ENCODE assay signal across 18 cellular contexts in the genomic region with DNA sequence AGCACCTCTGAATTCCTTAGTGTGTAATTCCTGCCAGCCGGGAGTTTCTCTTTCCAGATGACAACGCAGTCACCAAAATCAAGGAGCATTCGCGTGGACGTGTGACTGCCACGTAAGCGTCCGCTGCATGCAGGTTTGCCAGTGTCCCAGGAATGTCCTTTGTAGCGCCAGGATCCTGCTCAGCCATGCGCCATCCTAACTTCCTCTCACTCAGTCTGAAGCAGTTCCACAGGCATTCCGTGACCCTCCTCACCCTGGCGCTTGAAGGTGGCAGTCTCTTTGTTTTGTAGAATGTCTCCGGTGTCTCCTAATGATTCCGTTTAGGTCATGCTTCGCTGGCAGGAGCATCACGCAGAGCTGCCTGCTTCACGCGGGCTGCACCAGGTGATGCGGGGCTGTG.
"Had no signal": no experiment of that assay in that cellular context is flagged by ENCODE, and none has a peak within 500 bp of the region (broad histone marks: within the 10 kb centered on the region; RNA-seq: fewer than 3 reads in every experiment).

No MANE protein-coding gene starts in this region.

- H3K36me3 ChIP-seq: left ventricle myocardium inferior, ovary, thyroid gland, uterus had no signal

- H3K9me3 ChIP-seq: left ventricle myocardium inferior, ovary, stomach, thyroid gland, uterus had no signal

- H3K27ac ChIP-seq: coronary artery, left ventricle myocardium inferior, ovary, skin epidermis, stomach, thyroid gland, uterus had no signal

- H3K4me3 ChIP-seq: coronary artery, left ventricle myocardium inferior, ovary, skin epidermis, stomach, thyroid gland, uterus had no signal

- DNase-seq: activated CD4-positive, alpha-beta T cell treated with anti-CD3 and anti-CD28 coated beads, Interleukin-2, amount 50 U/mL, for 4 hours; activated CD4-positive, CD25-positive, alpha-beta regulatory T cell treated with anti-CD3 and anti-CD28 coated beads, Interleukin-2, amount 50 U/mL, for 72 hours; activated CD8-positive, alpha-beta memory T cell treated with anti-CD3 and anti-CD28 coated beads, Interleukin-2, amount 10 ng/mL, durations not matched to agents 7 days and 5 days; activated gamma-delta T cell treated with Interleukin-2 at 50 U/mL for 16 hours; activated T-cell treated with anti-CD3 and anti-CD28 coated beads, Interleukin-2, amount 50 U/mL, for 48 hours; caudate nucleus; effector CD4-positive, alpha-beta T cell; foreskin melanocyte; head of caudate nucleus; left ventricle myocardium inferior; ovary; stomach; thyroid gland; uterus had no signal

- ATAC-seq: activated CD8-positive, alpha-beta memory T cell treated with anti-CD3 and anti-CD28 coated beads, Interleukin-2, amount 10 ng/mL, durations not matched to agents 7 days and 5 days; natural killer cell treated with Interleukin-12 subunit alpha and Interleukin-12 subunit beta and Interleukin-15 and Interleukin-18, amount 100 ng/mL, for 72 hours had no signal

- H3K36me3 Mint-ChIP-seq: activated CD8-positive, alpha-beta memory T cell treated with anti-CD3 and anti-CD28 coated beads, Interleukin-2, amount 10 ng/mL, durations not matched to agents 7 days and 5 days; natural killer cell treated with Interleukin-12 subunit alpha and Interleukin-12 subunit beta and Interleukin-15 and Interleukin-18, amount 100 ng/mL, for 72 hours had no signal

- H3K27me3 ChIP-seq: ovary, stomach, thyroid gland, uterus had no signal

- H3K4me1 ChIP-seq: left ventricle myocardium inferior, thyroid gland, uterus had no signal

- H3K4me3 Mint-ChIP-seq: activated CD8-positive, alpha-beta memory T cell treated with anti-CD3 and anti-CD28 coated beads, Interleukin-2, amount 10 ng/mL, durations not matched to agents 7 days and 5 days; memory B cell; natural killer cell treated with Interleukin-12 subunit alpha and Interleukin-12 subunit beta and Interleukin-15 and Interleukin-18, amount 100 ng/mL, for 72 hours had no signal

- H3K27me3 Mint-ChIP-seq: activated CD8-positive, alpha-beta memory T cell treated with anti-CD3 and anti-CD28 coated beads, Interleukin-2, amount 10 ng/mL, durations not matched to agents 7 days and 5 days; memory B cell; natural killer cell treated with Interleukin-12 subunit alpha and Interleukin-12 subunit beta and Interleukin-15 and Interleukin-18, amount 100 ng/mL, for 72 hours had no signal

- H3K27ac Mint-ChIP-seq: activated CD8-positive, alpha-beta memory T cell treated with anti-CD3 and anti-CD28 coated beads, Interleukin-2, amount 10 ng/mL, durations not matched to agents 7 days and 5 days; memory B cell; natural killer cell treated with Interleukin-12 subunit alpha and Interleukin-12 subunit beta and Interleukin-15 and Interleukin-18, amount 100 ng/mL, for 72 hours had no signal

- H3K9me3 Mint-ChIP-seq: memory B cell; natural killer cell treated with Interleukin-12 subunit alpha and Interleukin-12 subunit beta and Interleukin-15 and Interleukin-18, amount 100 ng/mL, for 72 hours had no signal
